ENCODE assay signal across 8 cellular contexts in genomic region chr17:21252289-21252874, GRCh38. TPM values are rescaled to one million over a fixed set of nuclear protein-coding genes. Genes with fewer than 3 reads are reported as not detected.
A peak's percentile ranks its signal among the peaks of the same experiment; 100 is the strongest.
DNase-seq lines count a peak whose midpoint lies in the region; ATAC-seq and TF ChIP-seq lines count a peak whose summit lies in the region.

No MANE protein-coding gene starts in this region.

- H3K27ac ChIP-seq in AG04450 (ENCODE audit: low read depth, low read length) (no peak overlapping the region), muscle layer of colon (ENCODE audit: low read depth, low read length) (peak overlapping the region; percentile 34)

- no peaks in the 10 kb centered on the region for H3K9me3 ChIP-seq in AG04450 (ENCODE audit: control insufficient read depth, insufficient read depth, low read length)
- no peaks in the 10 kb centered on the region for H3K9me3 ChIP-seq in muscle layer of colon (ENCODE audit: low read length)

- no peak for DNase-seq in AG04450 (ENCODE audit: low read depth, low spot score)
- DNase-seq in posterior vena cava (ENCODE audit: low spot score), result no peak
- no peak for DNase-seq in NCI-H1417 treated with DMSO at 0.1 percent for 48 hours (lab: John Stamatoyannopoulos, UW)
- DNase-seq in HUDEP-2 (lab: John Stamatoyannopoulos, UW; ENCODE audit: unreplicated experiment in 76 of 76), result no peak
- no peak for DNase-seq in SKM-1 treated with dmso at 0.1 percent for 144 hours (lab: John Stamatoyannopoulos, UW; ENCODE audit: unreplicated experiment)

- CTCF ChIA-PET in AG04450 (lab: Charles Lee), result interaction anchor here (0.9 kb wide), 1 partner anchor 133 kb away, joined by 4 read pairs; no protein-coding TSS in a partner anchor

- peak overlapping the region in 2 of 5 experiments; percentile 40 to 67 for H3K27ac Mint-ChIP-seq in brain

- H3K4me3 Mint-ChIP-seq in brain, result peak overlapping the region; percentile 81 to 89 (median 84)

- intact Hi-C loops in posterior vena cava (cut with DNase I), result loop anchor here in 1 of 2 donors (10.0 kb wide), 1 partner anchor 108 kb away; no protein-coding TSS in a partner anchor

- H3K36me3 ChIP-seq in muscle layer of colon (ENCODE audit: insufficient read depth, low read length), result no peaks in the 10 kb centered on the region

- peak overlapping the region; percentile 50 for H3K9ac ChIP-seq in muscle layer of colon (ENCODE audit: low read length)

- H3K27me3 ChIP-seq in AG04450 (ENCODE audit: control insufficient read depth, insufficient read depth, low read length) (no peaks in the 10 kb centered on the region), muscle layer of colon (ENCODE audit: control insufficient read depth in 1 of 2, insufficient read depth in 2 of 2, low read length in 2 of 2) (no peaks in the 10 kb centered on the region)

- H3K4me1 ChIP-seq in muscle layer of colon (ENCODE audit: insufficient read depth, low read length), result peaks cover 21% of the 10 kb centered on the region

- H3K36me3 Mint-ChIP-seq in brain, result no peaks in the 10 kb centered on the region

- TF ChIP-seq CTCF in AG04450 (IDR thresholded peaks at IDR 0.05; ENCODE audit: low read depth, low read length) (no peak), brain (conservative IDR thresholded peaks at IDR 0.05) (no peak)

- peaks cover 29% of the 10 kb centered on the region for H3K4me1 Mint-ChIP-seq in brain

- POLR2A ChIA-PET in AG04450 (lab: Yijun Ruan, JAX), result no interaction called here

- H3K4me3 ChIP-seq in AG04450 (ENCODE audit: low read depth, low read length), result peak overlapping the region; percentile 64
- peak overlapping the region; percentile 60 to 71 for H3K4me3 ChIP-seq in muscle layer of colon (ENCODE audit: low read depth in 1 of 2, low read length in 2 of 2)

- H3K27me3 Mint-ChIP-seq in brain, result peaks cover 6% of the 10 kb centered on the region

- peak; percentile 14 for ATAC-seq in HG03097 (IDR thresholded peaks at IDR 0.05; ENCODE audit: low FRiP score, unreplicated experiment)

- no peaks in the 10 kb centered on the region for H3K9me3 Mint-ChIP-seq in brain

RNA-seq across cellular contexts. Expression of gene NATD1, which starts 0.8 kb away (rescaled TPM):
- polyA plus RNA-seq in AG04450 (2011; rRNA removed) (4.0 and 5.2 TPM in 2 replicates), brain (ENCODE audit: insufficient read depth, low read depth, low replicate concordance) (19.6 TPM)
- 5.0 and 6.2 TPM in 2 replicates for polyA minus RNA-seq in AG04450 (2011; rRNA and poly(A)+ RNA removed)
- total RNA-seq in posterior vena cava, result 1 to 10 TPM; 7.8 to 8.8 TPM

RNA-seq across cellular contexts. Expression of gene MAP2K3, which starts 32.1 kb away (rescaled TPM):
- polyA plus RNA-seq in AG04450 (2011; rRNA removed) (13.7 and 24.0 TPM in 2 replicates), brain (ENCODE audit: insufficient read depth, low read depth, low replicate concordance) (19.0 TPM)
- 19.0 and 26.1 TPM in 2 replicates for polyA minus RNA-seq in AG04450 (2011; rRNA and poly(A)+ RNA removed)
- total RNA-seq in posterior vena cava, result 10 to 100 TPM; 47.7 to 83.4 TPM

RNA-seq across cellular contexts. Expression of gene TMEM11, which starts 38.4 kb away (rescaled TPM):
- 27.5 and 33.9 TPM in 2 replicates for polyA plus RNA-seq in AG04450 (2011; rRNA removed)
- polyA minus RNA-seq in AG04450 (2011; rRNA and poly(A)+ RNA removed), result 31.3 and 37.8 TPM in 2 replicates
- 42.5 TPM for polyA plus RNA-seq in brain (ENCODE audit: insufficient read depth, low read depth, low replicate concordance)
- 10 to 100 TPM; 18.5 to 18.7 TPM for total RNA-seq in posterior vena cava
